In the genomic region with DNA sequence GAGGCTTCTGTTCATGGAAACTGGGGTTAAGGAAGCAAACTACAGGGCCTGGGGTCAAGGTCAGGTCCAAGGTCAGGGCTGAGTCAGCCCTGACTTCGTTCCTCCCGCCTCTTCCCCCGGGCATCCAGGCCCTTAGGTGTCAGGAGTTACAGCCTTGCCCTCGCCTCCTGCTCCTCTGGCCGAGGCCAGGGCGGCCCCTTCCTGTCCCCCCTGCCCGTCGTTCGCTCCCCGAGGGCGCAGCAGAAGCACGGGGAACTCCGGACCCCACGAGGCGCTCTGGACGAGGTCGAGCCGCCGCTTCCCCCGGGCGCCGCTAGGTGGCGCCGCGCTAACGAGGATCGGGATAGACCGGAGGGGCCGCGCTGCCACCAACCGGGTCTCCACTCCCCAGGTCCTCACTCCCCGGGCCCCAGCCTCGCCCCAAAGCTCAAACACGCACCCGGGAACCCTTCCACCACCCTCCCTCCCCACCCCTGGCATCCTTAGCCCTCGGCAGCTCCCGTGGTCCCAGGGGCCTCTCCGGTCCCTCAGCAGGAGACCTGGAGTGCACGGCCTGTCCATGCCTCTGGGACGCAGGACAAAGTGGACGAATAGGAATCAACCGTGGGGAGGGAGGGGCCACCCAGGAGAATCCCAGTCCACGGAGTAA, we compare ENCODE assay signal across 1 cellular context.
TF ChIP-seq lines count a peak whose summit lies in the region.

No MANE protein-coding gene starts in this region.

TF ChIP-seq in HepG2, 621 proteins besides CTCF, POLR2A, EP300 and RAD21 (continued from another document and continues in another):
- no peak for TF ChIP-seq SNAPC4 (CRISPR knock-in tag; IDR thresholded peaks at IDR 0.05)
- no peak for TF ChIP-seq ZNF703 (CRISPR knock-in tag; IDR thresholded peaks at IDR 0.05; ENCODE audit: borderline replicate concordance)
- no peak for TF ChIP-seq ZNF546 (CRISPR knock-in tag; conservative IDR thresholded peaks at IDR 0.05)
- no peak for TF ChIP-seq RNF219 (CRISPR knock-in tag; IDR thresholded peaks at IDR 0.05)
- TF ChIP-seq ZNF446 (CRISPR knock-in tag; IDR thresholded peaks at IDR 0.05), result no peak; the same call in 1 of the 2 replicates
- no peak for TF ChIP-seq EEA1 (CRISPR knock-in tag; IDR thresholded peaks at IDR 0.05; ENCODE audit: borderline replicate concordance)
- no peak for TF ChIP-seq GTF2F1 (IDR thresholded peaks at IDR 0.05; ENCODE audit: low read length)
- TF ChIP-seq HDAC1 (CRISPR knock-in tag; IDR thresholded peaks at IDR 0.05), result peak; percentile 64; the same call in 1 of the 2 replicates
- TF ChIP-seq ZNF746 (CRISPR knock-in tag; IDR thresholded peaks at IDR 0.05), result no peak
- TF ChIP-seq FOXC1 (CRISPR knock-in tag; IDR thresholded peaks at IDR 0.05; ENCODE audit: borderline replicate concordance), result no peak
- no peak for TF ChIP-seq ZNF891 (CRISPR knock-in tag; IDR thresholded peaks at IDR 0.05)
- 0 out of 2 replicates have a peak, but pooled peaks have one; percentile 6 for TF ChIP-seq ZNF800 (CRISPR knock-in tag; IDR thresholded peaks at IDR 0.05)
- peak; percentile 44; the same call in 1 of the 2 replicates for TF ChIP-seq THRA (CRISPR knock-in tag; IDR thresholded peaks at IDR 0.05; ENCODE audit: borderline replicate concordance)
- TF ChIP-seq, protein P1, sequence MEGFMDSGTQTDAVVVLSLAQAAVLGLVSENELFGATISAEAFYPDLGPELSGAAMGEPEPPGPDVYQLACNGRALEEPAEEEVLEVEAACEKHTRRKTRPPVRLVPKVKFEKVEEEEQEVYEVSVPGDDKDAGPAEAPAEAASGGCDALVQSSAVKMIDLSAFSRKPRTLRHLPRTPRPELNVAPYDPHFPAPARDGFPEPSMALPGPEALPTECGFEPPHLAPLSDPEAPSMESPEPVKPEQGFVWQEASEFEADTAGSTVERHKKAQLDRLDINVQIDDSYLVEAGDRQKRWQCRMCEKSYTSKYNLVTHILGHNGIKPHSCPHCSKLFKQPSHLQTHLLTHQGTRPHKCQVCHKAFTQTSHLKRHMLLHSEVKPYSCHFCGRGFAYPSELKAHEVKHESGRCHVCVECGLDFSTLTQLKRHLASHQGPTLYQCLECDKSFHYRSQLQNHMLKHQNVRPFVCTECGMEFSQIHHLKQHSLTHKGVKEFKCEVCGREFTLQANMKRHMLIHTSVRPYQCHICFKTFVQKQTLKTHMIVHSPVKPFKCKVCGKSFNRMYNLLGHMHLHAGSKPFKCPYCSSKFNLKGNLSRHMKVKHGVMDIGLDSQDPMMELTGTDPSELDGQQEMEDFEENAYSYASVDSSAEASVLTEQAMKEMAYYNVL (CRISPR knock-in tag; IDR thresholded peaks at IDR 0.05; ENCODE audit: borderline replicate concordance), result no peak
- no peak for TF ChIP-seq THAP11 (CRISPR knock-in tag; IDR thresholded peaks at IDR 0.05)
- no peak for TF ChIP-seq CBFB (CRISPR knock-in tag; IDR thresholded peaks at IDR 0.05)
- TF ChIP-seq MAF1 (CRISPR knock-in tag; IDR thresholded peaks at IDR 0.05; ENCODE audit: borderline replicate concordance), result no peak
- TF ChIP-seq, protein P2, sequence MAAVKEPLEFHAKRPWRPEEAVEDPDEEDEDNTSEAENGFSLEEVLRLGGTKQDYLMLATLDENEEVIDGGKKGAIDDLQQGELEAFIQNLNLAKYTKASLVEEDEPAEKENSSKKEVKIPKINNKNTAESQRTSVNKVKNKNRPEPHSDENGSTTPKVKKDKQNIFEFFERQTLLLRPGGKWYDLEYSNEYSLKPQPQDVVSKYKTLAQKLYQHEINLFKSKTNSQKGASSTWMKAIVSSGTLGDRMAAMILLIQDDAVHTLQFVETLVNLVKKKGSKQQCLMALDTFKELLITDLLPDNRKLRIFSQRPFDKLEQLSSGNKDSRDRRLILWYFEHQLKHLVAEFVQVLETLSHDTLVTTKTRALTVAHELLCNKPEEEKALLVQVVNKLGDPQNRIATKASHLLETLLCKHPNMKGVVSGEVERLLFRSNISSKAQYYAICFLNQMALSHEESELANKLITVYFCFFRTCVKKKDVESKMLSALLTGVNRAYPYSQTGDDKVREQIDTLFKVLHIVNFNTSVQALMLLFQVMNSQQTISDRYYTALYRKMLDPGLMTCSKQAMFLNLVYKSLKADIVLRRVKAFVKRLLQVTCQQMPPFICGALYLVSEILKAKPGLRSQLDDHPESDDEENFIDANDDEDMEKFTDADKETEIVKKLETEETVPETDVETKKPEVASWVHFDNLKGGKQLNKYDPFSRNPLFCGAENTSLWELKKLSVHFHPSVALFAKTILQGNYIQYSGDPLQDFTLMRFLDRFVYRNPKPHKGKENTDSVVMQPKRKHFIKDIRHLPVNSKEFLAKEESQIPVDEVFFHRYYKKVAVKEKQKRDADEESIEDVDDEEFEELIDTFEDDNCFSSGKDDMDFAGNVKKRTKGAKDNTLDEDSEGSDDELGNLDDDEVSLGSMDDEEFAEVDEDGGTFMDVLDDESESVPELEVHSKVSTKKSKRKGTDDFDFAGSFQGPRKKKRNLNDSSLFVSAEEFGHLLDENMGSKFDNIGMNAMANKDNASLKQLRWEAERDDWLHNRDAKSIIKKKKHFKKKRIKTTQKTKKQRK (IDR thresholded peaks at IDR 0.05; ENCODE audit: low read length), result no peak
- no peak for TF ChIP-seq BHLHE40 (IDR thresholded peaks at IDR 0.05; ENCODE audit: low read length)
- TF ChIP-seq TRIM24 (CRISPR knock-in tag; IDR thresholded peaks at IDR 0.05), result 0 out of 2 replicates have a peak, but pooled peaks have one; percentile 35
- TF ChIP-seq ZNF878 (CRISPR knock-in tag; IDR thresholded peaks at IDR 0.05), result no peak
- no peak for TF ChIP-seq ZFP1 (CRISPR knock-in tag; IDR thresholded peaks at IDR 0.05)
- no peak for TF ChIP-seq HOXA5 (CRISPR knock-in tag; IDR thresholded peaks at IDR 0.05)
- no peak for TF ChIP-seq LBX2 (CRISPR knock-in tag; IDR thresholded peaks at IDR 0.05; ENCODE audit: borderline replicate concordance)
- 0 out of 2 replicates have a peak, but pooled peaks have one; percentile 31 for TF ChIP-seq ATF7-NPFF (CRISPR knock-in tag; IDR thresholded peaks at IDR 0.05; ENCODE audit: low read depth)
- TF ChIP-seq, protein P3, sequence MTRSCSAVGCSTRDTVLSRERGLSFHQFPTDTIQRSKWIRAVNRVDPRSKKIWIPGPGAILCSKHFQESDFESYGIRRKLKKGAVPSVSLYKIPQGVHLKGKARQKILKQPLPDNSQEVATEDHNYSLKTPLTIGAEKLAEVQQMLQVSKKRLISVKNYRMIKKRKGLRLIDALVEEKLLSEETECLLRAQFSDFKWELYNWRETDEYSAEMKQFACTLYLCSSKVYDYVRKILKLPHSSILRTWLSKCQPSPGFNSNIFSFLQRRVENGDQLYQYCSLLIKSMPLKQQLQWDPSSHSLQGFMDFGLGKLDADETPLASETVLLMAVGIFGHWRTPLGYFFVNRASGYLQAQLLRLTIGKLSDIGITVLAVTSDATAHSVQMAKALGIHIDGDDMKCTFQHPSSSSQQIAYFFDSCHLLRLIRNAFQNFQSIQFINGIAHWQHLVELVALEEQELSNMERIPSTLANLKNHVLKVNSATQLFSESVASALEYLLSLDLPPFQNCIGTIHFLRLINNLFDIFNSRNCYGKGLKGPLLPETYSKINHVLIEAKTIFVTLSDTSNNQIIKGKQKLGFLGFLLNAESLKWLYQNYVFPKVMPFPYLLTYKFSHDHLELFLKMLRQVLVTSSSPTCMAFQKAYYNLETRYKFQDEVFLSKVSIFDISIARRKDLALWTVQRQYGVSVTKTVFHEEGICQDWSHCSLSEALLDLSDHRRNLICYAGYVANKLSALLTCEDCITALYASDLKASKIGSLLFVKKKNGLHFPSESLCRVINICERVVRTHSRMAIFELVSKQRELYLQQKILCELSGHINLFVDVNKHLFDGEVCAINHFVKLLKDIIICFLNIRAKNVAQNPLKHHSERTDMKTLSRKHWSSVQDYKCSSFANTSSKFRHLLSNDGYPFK (CRISPR knock-in tag; IDR thresholded peaks at IDR 0.05; ENCODE audit: borderline replicate concordance), result no peak
- TF ChIP-seq, protein P4, sequence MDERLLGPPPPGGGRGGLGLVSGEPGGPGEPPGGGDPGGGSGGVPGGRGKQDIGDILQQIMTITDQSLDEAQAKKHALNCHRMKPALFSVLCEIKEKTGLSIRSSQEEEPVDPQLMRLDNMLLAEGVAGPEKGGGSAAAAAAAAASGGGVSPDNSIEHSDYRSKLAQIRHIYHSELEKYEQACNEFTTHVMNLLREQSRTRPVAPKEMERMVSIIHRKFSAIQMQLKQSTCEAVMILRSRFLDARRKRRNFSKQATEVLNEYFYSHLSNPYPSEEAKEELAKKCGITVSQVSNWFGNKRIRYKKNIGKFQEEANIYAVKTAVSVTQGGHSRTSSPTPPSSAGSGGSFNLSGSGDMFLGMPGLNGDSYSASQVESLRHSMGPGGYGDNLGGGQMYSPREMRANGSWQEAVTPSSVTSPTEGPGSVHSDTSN (CRISPR knock-in tag; IDR thresholded peaks at IDR 0.05), result no peak
- TF ChIP-seq NFKBIZ (CRISPR knock-in tag; IDR thresholded peaks at IDR 0.05), result no peak
- TF ChIP-seq, protein P5, sequence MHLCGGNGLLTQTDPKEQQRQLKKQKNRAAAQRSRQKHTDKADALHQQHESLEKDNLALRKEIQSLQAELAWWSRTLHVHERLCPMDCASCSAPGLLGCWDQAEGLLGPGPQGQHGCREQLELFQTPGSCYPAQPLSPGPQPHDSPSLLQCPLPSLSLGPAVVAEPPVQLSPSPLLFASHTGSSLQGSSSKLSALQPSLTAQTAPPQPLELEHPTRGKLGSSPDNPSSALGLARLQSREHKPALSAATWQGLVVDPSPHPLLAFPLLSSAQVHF (CRISPR knock-in tag; IDR thresholded peaks at IDR 0.05), result no peak
- TF ChIP-seq HNF4A (CRISPR knock-in tag; IDR thresholded peaks at IDR 0.05), result peak; percentile 31
